ENCODE assay signal across 16 cellular contexts in the genomic region with DNA sequence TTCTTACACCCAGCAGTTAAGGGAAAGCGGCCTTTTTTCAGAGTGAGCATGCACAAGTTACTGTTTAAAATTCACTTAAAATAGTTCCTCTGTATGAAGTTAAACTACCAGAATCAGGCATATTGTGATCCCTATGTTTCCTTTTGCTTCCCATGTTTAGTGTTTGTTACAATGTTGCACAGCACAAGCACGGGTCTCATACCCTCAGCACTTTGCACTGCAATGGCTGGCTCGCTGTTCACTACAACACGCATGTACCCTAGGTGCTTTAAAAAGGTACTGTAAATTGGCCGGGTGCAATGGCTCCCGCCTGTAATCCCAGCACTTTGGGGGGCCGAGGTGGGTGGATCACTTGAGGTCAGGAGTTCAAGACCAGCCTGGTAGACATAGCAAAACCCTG.
DNase-seq lines count a peak whose midpoint lies in the region; TF ChIP-seq lines count a peak whose summit lies in the region.
"Had no signal": no experiment of that assay in that cellular context is flagged by ENCODE, and none has a peak within 500 bp of the region (broad histone marks: within the 10 kb centered on the region; RNA-seq: fewer than 3 reads in every experiment).

No MANE protein-coding gene starts in this region.

- peaks cover 0 to 9% (median 9%) of the 10 kb centered on the region in 3 donors for H3K27me3 ChIP-seq in sigmoid colon

- no peak overlapping the region for H3K4me3 ChIP-seq in sigmoid colon
- H3K4me3 ChIP-seq: A549, GM23338 had no signal

- H3K9me3 ChIP-seq in sigmoid colon, result no peaks in the 10 kb centered on the region
- H3K9me3 ChIP-seq: A549, Caco-2 had no signal

- no peak overlapping the region for H3K27ac ChIP-seq in sigmoid colon
- H3K27ac ChIP-seq: 22Rv1, A549, C4-2B, HL-60 had no signal

- H3K4me1 ChIP-seq in sigmoid colon, result no peaks in the 10 kb centered on the region
- H3K4me1 ChIP-seq: A549, Caco-2 had no signal

- H3K36me3 ChIP-seq in sigmoid colon, result no peaks in the 10 kb centered on the region

- intact Hi-C loops in sigmoid colon (cut with DNase I), result no loop called here

- TF ChIP-seq EP300 in sigmoid colon (IDR thresholded peaks at IDR 0.05), result no peak

- 80 to 88% methylated on average over 7 of the region's 7 CpGs for WGBS in sigmoid colon, 2 donors

- DNase-seq in activated effector memory CD4-positive, alpha-beta T cell treated with anti-CD3 and anti-CD28 coated beads, Interleukin-2, amount 50 U/mL, for 16 hours, result peak; percentile 16
- DNase-seq in activated effector memory CD4-positive, alpha-beta T cell treated with Interleukin-2 at 50 U/mL for 16 hours, result no peak
- peak; percentile 17 for DNase-seq in ecto neural progenitor cell (ENCODE audit: low spot score)
- peak; percentile 59 for DNase-seq in mesenteric fat pad (ENCODE audit: low spot score)
- peak; percentile 8 for DNase-seq in sigmoid colon
- no peak for DNase-seq in NCI-H146 (lab: John Stamatoyannopoulos, UW)
- no peak for DNase-seq in stimulated activated CD8-positive, alpha-beta memory T cell treated with anti-CD3 and anti-CD28 coated beads, Interleukin-4, amount 100 ng/mL, for 48 hours
- DNase-seq in NK-92 (lab: John Stamatoyannopoulos, UW; ENCODE audit: unreplicated experiment), result no peak
- DNase-seq: AML-193, Caco-2, HCEC 1CT had no signal

- no peak for TF ChIP-seq POLR2A in sigmoid colon (IDR thresholded peaks at IDR 0.05)

- no peak for TF ChIP-seq CTCF in sigmoid colon (IDR thresholded peaks at IDR 0.05)

Comparison
In these comparisons a context has a peak if more than half of its experiments do, and no peak if none do; other contexts are left out.
1. DNase-seq: peak in activated effector memory CD4-positive, alpha-beta T cell treated with anti-CD3 and anti-CD28 coated beads, Interleukin-2, amount 50 U/mL, for 16 hours (single experiment), ecto neural progenitor cell (single experiment), mesenteric fat pad (single experiment) and sigmoid colon (single experiment); none in activated effector memory CD4-positive, alpha-beta T cell treated with Interleukin-2 at 50 U/mL for 16 hours (single experiment), NCI-H146 (single experiment), stimulated activated CD8-positive, alpha-beta memory T cell treated with anti-CD3 and anti-CD28 coated beads, Interleukin-4, amount 100 ng/mL, for 48 hours (single experiment) and NK-92 (single experiment).